ENCODE assay signal across 1 cellular context in the genomic region with DNA sequence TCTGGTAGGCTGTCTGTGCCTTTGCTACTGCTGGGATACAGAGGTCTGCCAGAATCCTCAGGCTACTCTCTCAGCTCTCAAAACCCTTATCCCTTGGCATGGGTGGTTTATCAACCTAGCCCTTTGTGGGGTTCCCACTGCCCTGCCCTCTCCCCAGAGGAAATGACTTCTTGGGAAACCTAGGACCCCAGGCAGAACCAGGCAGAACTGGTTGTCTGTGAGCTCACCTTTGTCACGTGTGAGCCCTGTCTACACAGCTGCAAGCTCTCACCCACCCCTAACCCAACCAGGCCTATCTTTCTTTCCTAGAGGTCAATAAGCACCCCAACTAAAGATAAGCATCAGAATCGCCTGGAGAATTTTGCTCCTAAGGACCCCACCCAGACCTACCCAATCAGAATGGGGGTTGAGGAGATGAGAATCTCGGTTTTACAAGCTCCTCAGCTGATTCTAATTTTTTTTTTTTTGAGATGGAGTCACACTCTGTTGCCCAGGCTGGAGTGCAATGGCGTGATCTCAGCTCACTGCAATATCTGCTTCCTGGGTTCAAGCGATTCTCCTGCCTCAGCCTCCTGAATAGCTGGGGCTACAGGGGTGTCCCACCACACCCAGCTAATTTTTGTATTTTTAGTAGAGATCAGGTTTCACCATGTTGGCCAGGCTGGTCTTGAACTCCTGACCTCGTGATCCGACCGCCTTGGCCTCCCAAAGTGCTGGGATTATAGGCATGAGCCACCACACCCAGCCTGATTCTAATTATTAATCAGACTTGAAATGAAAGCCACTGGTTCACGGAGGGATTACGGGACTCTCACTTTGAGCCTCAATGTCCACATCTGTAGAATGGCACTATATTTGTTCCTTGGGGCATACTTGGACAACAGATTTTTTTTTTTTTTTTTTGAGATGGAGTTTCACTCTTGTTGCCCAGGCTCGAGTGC.
TF ChIP-seq lines count a peak whose summit lies in the region.

No MANE protein-coding gene starts in this region.

TF ChIP-seq in Ishikawa, 13 proteins besides CTCF, POLR2A, EP300 and RAD21:
- TF ChIP-seq ZBTB7A (IDR thresholded peaks at IDR 0.05; ENCODE audit: low read depth) (0 out of 2 replicates have a peak, but pooled peaks have one; percentile 37), FOXM1 (IDR thresholded peaks at IDR 0.05; ENCODE audit: borderline replicate concordance, low read depth) (no peak)
